Comparison of ENCODE assay signal across 12 cellular contexts in the genomic region with DNA sequence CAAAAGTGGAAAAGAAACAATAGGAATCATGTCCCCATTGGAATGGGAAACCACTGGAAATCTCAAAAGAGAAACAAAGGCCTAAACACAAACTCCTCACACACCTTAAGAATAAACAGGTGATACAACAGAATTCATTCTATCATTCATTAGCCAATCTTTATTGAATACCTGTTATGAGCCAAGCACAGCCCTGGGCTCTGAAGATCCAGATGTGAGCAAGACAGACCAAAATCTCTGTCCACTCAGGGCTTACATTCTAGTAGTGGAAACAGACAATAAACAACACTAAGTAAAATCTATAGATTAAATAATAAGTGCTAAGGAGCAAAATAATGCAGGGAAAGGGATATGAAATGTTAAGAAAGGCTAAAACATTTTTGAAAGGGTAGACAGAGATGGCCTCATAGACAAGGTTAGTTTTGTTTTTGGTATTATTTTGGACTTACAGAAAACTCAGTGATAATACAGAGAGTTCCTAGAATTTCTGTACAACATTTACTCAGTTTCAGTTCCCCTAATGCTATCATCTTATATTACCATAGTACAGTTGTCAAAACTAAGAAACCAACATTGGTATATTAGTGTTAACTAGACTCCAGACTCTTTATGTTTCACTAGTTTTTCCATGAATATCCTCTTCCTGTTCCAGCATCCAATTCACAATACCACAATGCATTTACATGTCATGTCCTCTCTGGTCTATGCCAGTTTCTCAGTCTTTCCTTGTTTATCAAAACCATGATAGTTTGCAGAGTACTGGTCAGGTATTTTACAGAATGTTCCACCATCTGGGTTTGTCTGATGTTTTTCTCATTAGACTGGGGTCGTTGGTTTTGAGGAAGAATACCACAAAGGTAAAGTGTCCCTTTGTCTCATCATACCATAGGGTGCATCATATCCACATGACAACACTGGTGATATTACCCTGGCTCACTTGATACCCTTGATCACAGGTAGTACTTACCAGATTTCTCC.
DNase-seq lines count a peak whose midpoint lies in the region; ATAC-seq and TF ChIP-seq lines count a peak whose summit lies in the region.
"Had no signal": no experiment of that assay in that cellular context is flagged by ENCODE, and none has a peak within 500 bp of the region (broad histone marks: within the 10 kb centered on the region; RNA-seq: fewer than 3 reads in every experiment).

No MANE protein-coding gene starts in this region.

- no peak overlapping the region for H3K4me3 ChIP-seq in BE2C (ENCODE audit: low read depth, low read length)
- H3K4me3 ChIP-seq: lower lobe of right lung had no signal

- no peaks in the 10 kb centered on the region for H3K36me3 Mint-ChIP-seq in activated T-helper 17 cell treated with anti-CD3 and anti-CD28 coated beads, Interleukin-2, amount 50 U/mL, for 72 hours (ENCODE audit: low read depth)

- peak; percentile 97 for ATAC-seq in GM18511 (IDR thresholded peaks at IDR 0.05; ENCODE audit: unreplicated experiment)
- peak; percentile 83 for ATAC-seq in GM21360 (IDR thresholded peaks at IDR 0.05; ENCODE audit: unreplicated experiment)
- ATAC-seq in HG03095 (IDR thresholded peaks at IDR 0.05; ENCODE audit: unreplicated experiment): peak; percentile 94
- peak; percentile 83 for ATAC-seq in activated T-helper 17 cell treated with anti-CD3 and anti-CD28 coated beads, Interleukin-2, amount 50 U/mL, for 72 hours (replicated peaks)
- ATAC-seq: lower lobe of right lung had no signal

- no peaks in the 10 kb centered on the region for H3K27me3 Mint-ChIP-seq in activated T-helper 17 cell treated with anti-CD3 and anti-CD28 coated beads, Interleukin-2, amount 50 U/mL, for 72 hours

- no peak for TF ChIP-seq CTCF in BE2C (IDR thresholded peaks at IDR 0.05; ENCODE audit: low read depth, low read length)

- peak overlapping the region; percentile 65 for H3K27ac Mint-ChIP-seq in activated T-helper 17 cell treated with anti-CD3 and anti-CD28 coated beads, Interleukin-2, amount 50 U/mL, for 72 hours
- H3K27ac Mint-ChIP-seq: HFFc6 had no signal

- no peaks in the 10 kb centered on the region for H3K36me3 ChIP-seq in BE2C
- H3K36me3 ChIP-seq: lower lobe of right lung had no signal

- no peaks in the 10 kb centered on the region for H3K27me3 ChIP-seq in BE2C

- DNase-seq in DMS53 (lab: John Stamatoyannopoulos, UW) (no peak), posterior vena cava (ENCODE audit: low spot score) (no peak), BE2C (no peak), Kasumi-1 (lab: John Stamatoyannopoulos, UW) (no peak)
- DNase-seq: DMS153, HFFc6, lower lobe of right lung, NCI-H446 treated with DMSO at 0.1 percent for 48 hours had no signal

- intact Hi-C loops in posterior vena cava (cut with DNase I): loop anchor here (5.0 kb wide), 2 partner anchors 158 to 168 kb away; no protein-coding TSS in a partner anchor

- peaks cover 10% of the 10 kb centered on the region for H3K4me1 Mint-ChIP-seq in activated T-helper 17 cell treated with anti-CD3 and anti-CD28 coated beads, Interleukin-2, amount 50 U/mL, for 72 hours

- H3K9me3 ChIP-seq in BE2C: no peaks in the 10 kb centered on the region
- H3K9me3 ChIP-seq: lower lobe of right lung had no signal

- no peaks in the 10 kb centered on the region; the same call in 1 of the 2 replicates for H3K4me1 ChIP-seq in BE2C

- peak overlapping the region; percentile 27 for H3K4me3 Mint-ChIP-seq in activated T-helper 17 cell treated with anti-CD3 and anti-CD28 coated beads, Interleukin-2, amount 50 U/mL, for 72 hours
- H3K4me3 Mint-ChIP-seq: HFFc6 had no signal

- no peaks in the 10 kb centered on the region for H3K9me3 Mint-ChIP-seq in activated T-helper 17 cell treated with anti-CD3 and anti-CD28 coated beads, Interleukin-2, amount 50 U/mL, for 72 hours
- H3K9me3 Mint-ChIP-seq: HFFc6 had no signal
